19 cellular contexts compared by ENCODE assay signal in genomic region chr10:75013007-75013406, GRCh38.
DNase-seq lines count a peak whose midpoint lies in the region; ATAC-seq lines count a peak whose summit lies in the region.
"Had no signal": no experiment of that assay in that cellular context is flagged by ENCODE, and none has a peak within 500 bp of the region (broad histone marks: within the 10 kb centered on the region; RNA-seq: fewer than 3 reads in every experiment).

No MANE protein-coding gene starts in this region.

- H3K4me3 Mint-ChIP-seq in activated CD4-positive, alpha-beta memory T cell treated with anti-CD3 and anti-CD28 coated beads for 36 hours, result no peak overlapping the region
- no peak overlapping the region for H3K4me3 Mint-ChIP-seq in activated CD4-positive, alpha-beta memory T cell treated with anti-CD3 and anti-CD28 coated beads, Interleukin-2, amount 10 ng/mL, durations not matched to agents 7 days and 5 days
- no peak overlapping the region for H3K4me3 Mint-ChIP-seq in activated naive CD8-positive, alpha-beta T cell treated with anti-CD3 and anti-CD28 coated beads, Interleukin-2, amount 50 U/mL, for 24 hours
- H3K4me3 Mint-ChIP-seq in stimulated activated effector memory CD8-positive, alpha-beta T cell treated with anti-CD3 and anti-CD28 coated beads, Interleukin-12 subunit alpha, Interleukin-12 subunit beta, amount 100 ng/mL, for 72 hours, result no peak overlapping the region

- H3K27me3 Mint-ChIP-seq in activated CD4-positive, alpha-beta memory T cell treated with anti-CD3 and anti-CD28 coated beads for 36 hours, result no peaks in the 10 kb centered on the region
- H3K27me3 Mint-ChIP-seq in activated CD4-positive, alpha-beta memory T cell treated with anti-CD3 and anti-CD28 coated beads, Interleukin-2, amount 10 ng/mL, durations not matched to agents 7 days and 5 days, result no peaks in the 10 kb centered on the region
- H3K27me3 Mint-ChIP-seq in activated naive CD8-positive, alpha-beta T cell treated with anti-CD3 and anti-CD28 coated beads, Interleukin-2, amount 50 U/mL, for 24 hours, result no peaks in the 10 kb centered on the region

- ATAC-seq in HG02885 (IDR thresholded peaks at IDR 0.05; ENCODE audit: poor library complexity, unreplicated experiment) (peak; percentile 15), GM19328 (IDR thresholded peaks at IDR 0.05; ENCODE audit: unreplicated experiment) (no peak)
- ATAC-seq in activated naive CD8-positive, alpha-beta T cell treated with anti-CD3 and anti-CD28 coated beads, Interleukin-2, amount 50 U/mL, for 24 hours, result peak; percentile 53
- ATAC-seq in stimulated activated effector memory CD8-positive, alpha-beta T cell treated with anti-CD3 and anti-CD28 coated beads, Interleukin-12 subunit alpha, Interleukin-12 subunit beta, amount 100 ng/mL, for 72 hours, result peak; percentile 42
- ATAC-seq: A549, gastrocnemius medialis, HCT116 had no signal

- no peak for DNase-seq in activated CD4-positive, alpha-beta memory T cell treated with anti-CD3 and anti-CD28 coated beads for 36 hours
- DNase-seq in activated CD4-positive, alpha-beta memory T cell treated with anti-CD3 and anti-CD28 coated beads, Interleukin-2, amount 10 ng/mL, durations not matched to agents 7 days and 5 days, result no peak
- no peak for DNase-seq in activated naive CD8-positive, alpha-beta T cell treated with anti-CD3 and anti-CD28 coated beads, Interleukin-2, amount 50 U/mL, for 24 hours
- DNase-seq in stimulated activated effector memory CD8-positive, alpha-beta T cell treated with anti-CD3 and anti-CD28 coated beads, Interleukin-12 subunit alpha, Interleukin-12 subunit beta, amount 100 ng/mL, for 72 hours (ENCODE audit: low spot score in 2 of 2), result no peak
- DNase-seq in NCI-H2196 (lab: John Stamatoyannopoulos, UW; ENCODE audit: unreplicated experiment), result no peak
- no peak for DNase-seq in NK-92 treated with Interleukin-12 subunit alpha and Interleukin-12 subunit beta, amount 100 ng/mL, for 24 hours (lab: John Stamatoyannopoulos, UW)
- DNase-seq: anterior cingulate cortex; central memory CD4-positive, alpha-beta T cell; DMS153; gastrocnemius medialis; GF-D8; mesendoderm; NCI-H187 treated with DMSO at 0.1 percent for 48 hours; NCI-H446; RPMI8226 had no signal

- H3K9me3 Mint-ChIP-seq in activated CD4-positive, alpha-beta memory T cell treated with anti-CD3 and anti-CD28 coated beads for 36 hours, result no peaks in the 10 kb centered on the region
- H3K9me3 Mint-ChIP-seq in activated CD4-positive, alpha-beta memory T cell treated with anti-CD3 and anti-CD28 coated beads, Interleukin-2, amount 10 ng/mL, durations not matched to agents 7 days and 5 days, result no peaks in the 10 kb centered on the region
- no peaks in the 10 kb centered on the region for H3K9me3 Mint-ChIP-seq in activated naive CD8-positive, alpha-beta T cell treated with anti-CD3 and anti-CD28 coated beads, Interleukin-2, amount 50 U/mL, for 24 hours
- H3K9me3 Mint-ChIP-seq in stimulated activated effector memory CD8-positive, alpha-beta T cell treated with anti-CD3 and anti-CD28 coated beads, Interleukin-12 subunit alpha, Interleukin-12 subunit beta, amount 100 ng/mL, for 72 hours, result no peaks in the 10 kb centered on the region

- H3K4me1 Mint-ChIP-seq in activated CD4-positive, alpha-beta memory T cell treated with anti-CD3 and anti-CD28 coated beads for 36 hours (ENCODE audit: low read depth), result peaks cover 41% of the 10 kb centered on the region
- peaks cover 44% of the 10 kb centered on the region for H3K4me1 Mint-ChIP-seq in activated CD4-positive, alpha-beta memory T cell treated with anti-CD3 and anti-CD28 coated beads, Interleukin-2, amount 10 ng/mL, durations not matched to agents 7 days and 5 days
- H3K4me1 Mint-ChIP-seq in activated naive CD8-positive, alpha-beta T cell treated with anti-CD3 and anti-CD28 coated beads, Interleukin-2, amount 50 U/mL, for 24 hours, result peaks cover 55% of the 10 kb centered on the region
- peaks cover 40% of the 10 kb centered on the region for H3K4me1 Mint-ChIP-seq in stimulated activated effector memory CD8-positive, alpha-beta T cell treated with anti-CD3 and anti-CD28 coated beads, Interleukin-12 subunit alpha, Interleukin-12 subunit beta, amount 100 ng/mL, for 72 hours

- intact Hi-C loops in activated CD4-positive, alpha-beta memory T cell treated with anti-CD3 and anti-CD28 coated beads for 36 hours (cut with micrococcal nuclease), result loop anchor here (5.0 kb wide), 3 partner anchors 36 to 426 kb away; partner anchors contain the start of gene KAT6B

- H3K27ac Mint-ChIP-seq in activated CD4-positive, alpha-beta memory T cell treated with anti-CD3 and anti-CD28 coated beads for 36 hours, result peak overlapping the region; percentile 81
- H3K27ac Mint-ChIP-seq in activated CD4-positive, alpha-beta memory T cell treated with anti-CD3 and anti-CD28 coated beads, Interleukin-2, amount 10 ng/mL, durations not matched to agents 7 days and 5 days, result no peak overlapping the region
- H3K27ac Mint-ChIP-seq in activated naive CD8-positive, alpha-beta T cell treated with anti-CD3 and anti-CD28 coated beads, Interleukin-2, amount 50 U/mL, for 24 hours, result peak overlapping the region; percentile 85
- peak overlapping the region; percentile 94 for H3K27ac Mint-ChIP-seq in stimulated activated effector memory CD8-positive, alpha-beta T cell treated with anti-CD3 and anti-CD28 coated beads, Interleukin-12 subunit alpha, Interleukin-12 subunit beta, amount 100 ng/mL, for 72 hours

- POLR2A ChIA-PET in activated CD4-positive, alpha-beta memory T cell treated with anti-CD3 and anti-CD28 coated beads for 36 hours (lab: Charles Lee), result interaction anchor here (0.6 to 1.3 kb wide), 3 partner anchors 12 to 376 kb away, joined by 3 to 5 read pairs (median 3); partner anchors contain the start of gene VDAC2
- POLR2A ChIA-PET in activated CD4-positive, alpha-beta memory T cell treated with anti-CD3 and anti-CD28 coated beads, Interleukin-2, amount 10 ng/mL, durations not matched to agents 7 days and 5 days (lab: Charles Lee), result interaction anchor here (0.9 to 1.2 kb wide), 3 partner anchors 8 to 188 kb away, joined by 3 read pairs; no protein-coding TSS in a partner anchor

- CTCF ChIA-PET in activated CD4-positive, alpha-beta memory T cell treated with anti-CD3 and anti-CD28 coated beads for 36 hours (lab: Charles Lee), result interaction anchor here (1.9 kb wide), 1 partner anchor 11 kb away, joined by 5 read pairs; no protein-coding TSS in a partner anchor
- CTCF ChIA-PET in activated CD4-positive, alpha-beta memory T cell treated with anti-CD3 and anti-CD28 coated beads, Interleukin-2, amount 10 ng/mL, durations not matched to agents 7 days and 5 days (lab: Charles Lee), result no interaction called here

- no peaks in the 10 kb centered on the region for H3K36me3 Mint-ChIP-seq in activated CD4-positive, alpha-beta memory T cell treated with anti-CD3 and anti-CD28 coated beads for 36 hours
- peaks cover 15% of the 10 kb centered on the region for H3K36me3 Mint-ChIP-seq in activated CD4-positive, alpha-beta memory T cell treated with anti-CD3 and anti-CD28 coated beads, Interleukin-2, amount 10 ng/mL, durations not matched to agents 7 days and 5 days (ENCODE audit: low read depth)
- peaks cover 4% of the 10 kb centered on the region for H3K36me3 Mint-ChIP-seq in activated naive CD8-positive, alpha-beta T cell treated with anti-CD3 and anti-CD28 coated beads, Interleukin-2, amount 50 U/mL, for 24 hours (ENCODE audit: low read depth)
- no peaks in the 10 kb centered on the region for H3K36me3 Mint-ChIP-seq in stimulated activated effector memory CD8-positive, alpha-beta T cell treated with anti-CD3 and anti-CD28 coated beads, Interleukin-12 subunit alpha, Interleukin-12 subunit beta, amount 100 ng/mL, for 72 hours
